In the genomic region with DNA sequence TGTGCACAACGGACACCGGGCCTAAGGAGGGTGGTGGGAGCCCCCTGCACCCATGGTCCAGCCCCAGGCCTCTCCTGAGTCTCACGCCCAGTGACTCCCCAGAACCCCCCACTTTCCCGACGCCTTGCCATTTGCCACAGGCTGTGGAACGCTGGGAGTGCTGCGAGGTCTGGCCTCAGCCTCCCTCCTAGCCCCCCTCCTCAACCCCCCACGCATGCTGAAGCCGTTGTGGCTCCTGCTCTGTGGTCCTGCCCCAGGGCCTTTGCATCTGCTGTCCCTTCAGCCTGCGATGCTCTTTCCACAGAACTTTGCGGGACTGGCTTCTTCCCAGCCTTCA, we compare ENCODE assay signal across 29 cellular contexts.
DNase-seq lines count a peak whose midpoint lies in the region; ATAC-seq and TF ChIP-seq lines count a peak whose summit lies in the region.
"Had no signal": no experiment of that assay in that cellular context is flagged by ENCODE, and none has a peak within 500 bp of the region (broad histone marks: within the 10 kb centered on the region; RNA-seq: fewer than 3 reads in every experiment).

No MANE protein-coding gene starts in this region.

- 98% methylated on average over 8 of the region's 11 CpGs for WGBS in smooth muscle cell (ENCODE audit: low lambda C conversion rate)

- H3K27ac ChIP-seq in left ventricle myocardium inferior (replicated peaks), result no peak overlapping the region
- no peak overlapping the region for H3K27ac ChIP-seq in smooth muscle cell (ENCODE audit: low read depth)
- H3K27ac ChIP-seq: coronary artery, neutrophil, Peyer's patch, psoas muscle, SK-N-MC, skin epidermis had no signal

- H3K9ac ChIP-seq in smooth muscle cell (ENCODE audit: low read depth), result no peak overlapping the region

- no peaks in the 10 kb centered on the region for H3K36me3 ChIP-seq in left ventricle myocardium inferior
- H3K36me3 ChIP-seq in smooth muscle cell (ENCODE audit: low read depth), result no peaks in the 10 kb centered on the region
- H3K36me3 ChIP-seq in H7 (replicated peaks; ENCODE audit: control insufficient read depth, insufficient read depth, low read length), result no peaks in the 10 kb centered on the region
- H3K36me3 ChIP-seq: BE2C, neutrophil, Peyer's patch had no signal

- H3F3A ChIP-seq in smooth muscle cell (ENCODE audit: low read depth), result no peaks in the 10 kb centered on the region

- H3K4me3 ChIP-seq in left ventricle myocardium inferior (no peak overlapping the region), smooth muscle cell (no peak overlapping the region), H7 (ENCODE audit: insufficient read depth, low read depth, low read length) (no peak overlapping the region)
- H3K4me3 ChIP-seq: coronary artery, GM23338, Peyer's patch, psoas muscle, SK-N-MC, skin epidermis had no signal

- H3K27me3 ChIP-seq in left ventricle myocardium inferior (ENCODE audit: low read depth) (no peaks in the 10 kb centered on the region), smooth muscle cell (ENCODE audit: low read depth) (no peaks in the 10 kb centered on the region), H7 (ENCODE audit: control insufficient read depth, insufficient read depth, low read length) (no peaks in the 10 kb centered on the region)
- H3K27me3 ChIP-seq: BE2C, Peyer's patch had no signal

- intact Hi-C loops in Right ventricle myocardium superior (cut with DNase I) (no loop called here), left cardiac atrium (cut with DNase I) (no loop called here), left ventricle myocardium inferior (cut with micrococcal nuclease) (no loop called here)

- no peaks in the 10 kb centered on the region for H3K36me3 Mint-ChIP-seq in nephron progenitor cell (ENCODE audit: low read depth)

- H2AFZ ChIP-seq in smooth muscle cell (ENCODE audit: low read depth), result no peak overlapping the region
- H2AFZ ChIP-seq: GM23338 had no signal

- peaks cover 9% of the 10 kb centered on the region for H3K4me1 ChIP-seq in left ventricle myocardium inferior
- H3K4me1 ChIP-seq in smooth muscle cell (ENCODE audit: low read depth), result peaks cover 3% of the 10 kb centered on the region

- H4K20me1 ChIP-seq in smooth muscle cell (ENCODE audit: low read depth), result peaks cover 35% of the 10 kb centered on the region

- H3K9me3 ChIP-seq in left ventricle myocardium inferior (replicated peaks), result no peaks in the 10 kb centered on the region
- H3K9me3 ChIP-seq in smooth muscle cell (replicated peaks; ENCODE audit: low read depth), result no peaks in the 10 kb centered on the region
- H3K9me3 ChIP-seq: BE2C, neutrophil, Peyer's patch, psoas muscle had no signal

- no peaks in the 10 kb centered on the region for H3K9me3 Mint-ChIP-seq in nephron progenitor cell
- H3K9me3 Mint-ChIP-seq: activated T-cell treated with anti-CD3 and anti-CD28 coated beads, Interleukin-2, amount 50 U/mL, for 24 hours; GM23338 had no signal

- no peak overlapping the region for H3K27ac Mint-ChIP-seq in nephron progenitor cell
- H3K27ac Mint-ChIP-seq: activated T-cell treated with anti-CD3 and anti-CD28 coated beads, Interleukin-2, amount 50 U/mL, for 24 hours; GM23338; stimulated activated naive CD8-positive, alpha-beta T cell treated with anti-CD3 and anti-CD28 coated beads, Interleukin-15, Interleukin-2, amounts not matched to agents 100 ng/mL and 50 ng/mL, for 24 hours had no signal

- no peak overlapping the region for H3K4me2 ChIP-seq in smooth muscle cell
- H3K4me2 ChIP-seq: GM23338 had no signal

- TF ChIP-seq CTCF in left ventricle myocardium inferior (IDR thresholded peaks at IDR 0.05; ENCODE audit: borderline replicate concordance) (no peak), nephron progenitor cell (IDR thresholded peaks at IDR 0.05) (no peak), smooth muscle cell (IDR thresholded peaks at IDR 0.05; ENCODE audit: borderline replicate concordance, insufficient read depth, poor library complexity, severe bottlenecking) (no peak)

- H3K4me1 Mint-ChIP-seq in nephron progenitor cell, result peaks cover 86% of the 10 kb centered on the region

- DNase-seq in Right ventricle myocardium superior (peak; percentile 20), left cardiac atrium (no peak), left ventricle myocardium inferior (peak; percentile 3), nephron progenitor cell (peak; percentile 1), 8988T (no peak), smooth muscle cell (lab: John Stamatoyannopoulos, UW; ENCODE audit: unreplicated experiment) (no peak), H7 (no peak)
- DNase-seq: ACHN; activated CD4-positive, alpha-beta T cell treated with anti-CD3 and anti-CD28 coated beads for 1 hour; activated CD8-positive, alpha-beta memory T cell treated with anti-CD3 and anti-CD28 coated beads for 24 hours; activated T-cell treated with anti-CD3 and anti-CD28 coated beads, Interleukin-2, amount 50 U/mL, for 24 hours; amniotic stem cell; DMS79 treated with DMSO at 0.1 percent for 48 hours; effector memory CD4-positive, alpha-beta T cell; islet precursor cell; Karpas-422; mammary epithelial cell; NCI-H1417 treated with DMSO at 0.1 percent for 48 hours; NCI-H2081; NCI-H2227 treated with DMSO at 0.1 percent for 48 hours; Peyer's patch had no signal

- ATAC-seq in Right ventricle myocardium superior (ENCODE audit: poor library complexity) (no peak), left cardiac atrium (no peak)
- ATAC-seq: GM23338, psoas muscle had no signal

- no peaks in the 10 kb centered on the region for H3K79me2 ChIP-seq in smooth muscle cell (ENCODE audit: low read depth)

- peaks cover 15% of the 10 kb centered on the region for H3K27me3 Mint-ChIP-seq in nephron progenitor cell (ENCODE audit: low read depth, poor library complexity)
- H3K27me3 Mint-ChIP-seq: stimulated activated naive CD8-positive, alpha-beta T cell treated with anti-CD3 and anti-CD28 coated beads, Interleukin-15, Interleukin-2, amounts not matched to agents 100 ng/mL and 50 ng/mL, for 24 hours had no signal

- no peak overlapping the region for H3K4me3 Mint-ChIP-seq in nephron progenitor cell
- H3K4me3 Mint-ChIP-seq: activated T-cell treated with anti-CD3 and anti-CD28 coated beads, Interleukin-2, amount 50 U/mL, for 24 hours; GM23338; stimulated activated naive CD8-positive, alpha-beta T cell treated with anti-CD3 and anti-CD28 coated beads, Interleukin-15, Interleukin-2, amounts not matched to agents 100 ng/mL and 50 ng/mL, for 24 hours had no signal

Comparison
In these comparisons a context has a peak if more than half of its experiments do, and no peak if none do; other contexts are left out.
1. DNase-seq: peak in Right ventricle myocardium superior (single experiment), left ventricle myocardium inferior (single experiment) and nephron progenitor cell (single experiment); none in left cardiac atrium (single experiment), 8988T (single experiment), smooth muscle cell (single experiment) and H7 (single experiment).